ENCODE assay signal across 26 cellular contexts in the genomic region with DNA sequence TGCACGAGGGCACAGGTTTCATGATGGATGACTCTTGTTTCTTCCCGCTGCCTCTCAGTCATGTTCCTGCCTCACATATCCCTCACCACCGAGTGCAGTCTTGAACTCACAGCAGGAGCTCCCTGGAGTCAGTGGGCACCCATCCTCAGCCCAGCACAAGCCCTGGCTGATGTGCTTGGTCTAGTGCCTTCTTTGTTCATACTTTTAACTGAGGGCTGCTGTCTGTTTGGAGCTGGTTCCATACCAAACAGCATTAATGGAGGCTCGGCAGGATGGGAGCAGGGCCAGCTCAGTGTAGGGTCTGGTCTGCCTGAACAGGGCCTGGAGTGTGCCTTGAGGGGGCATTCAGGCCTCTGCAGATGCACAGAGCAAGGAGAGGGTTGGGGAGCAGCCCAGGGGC. TPM values are rescaled to one million over a fixed set of nuclear protein-coding genes. Genes with fewer than 3 reads are reported as not detected.
"Had no signal": no experiment of that assay in that cellular context is flagged by ENCODE, and none has a peak within 500 bp of the region (broad histone marks: within the 10 kb centered on the region; RNA-seq: fewer than 3 reads in every experiment).

No MANE protein-coding gene starts in this region.

- H3K4me1 Mint-ChIP-seq: natural killer cell; stimulated activated effector memory CD8-positive, alpha-beta T cell treated with anti-CD3 and anti-CD28 coated beads, Interleukin-12 subunit alpha, Interleukin-12 subunit beta, amount 100 ng/mL, for 72 hours had no signal

- H3K9me3 Mint-ChIP-seq: memory B cell; natural killer cell; stimulated activated effector memory CD8-positive, alpha-beta T cell treated with anti-CD3 and anti-CD28 coated beads, Interleukin-12 subunit alpha, Interleukin-12 subunit beta, amount 100 ng/mL, for 72 hours; type B pancreatic cell had no signal

- FAIRE-seq: endothelial cell of umbilical vein, keratinocyte, pancreas, small intestine had no signal

- DNase-seq: dermis blood vessel endothelial cell; effector memory CD4-positive, alpha-beta T cell; esophagus squamous epithelium; foreskin melanocyte; glutamatergic neuron; heart right ventricle; hippocampal formation; natural killer cell; pancreas; small intestine; stimulated activated CD4-positive, alpha-beta T cell treated with anti-CD3 and anti-CD28 coated beads, Interleukin-2, amount 100 ng/mL, for 24 hours; stimulated activated CD4-positive, alpha-beta T cell treated with anti-CD3 and anti-CD28 coated beads, Interleukin-4, amount 100 ng/mL, for 24 hours; stimulated activated naive CD4-positive, alpha-beta T cell treated with Interleukin-2 at 50 U/mL for 16 hours; stomach; thyroid gland had no signal

- H3K36me3 ChIP-seq: esophagus squamous epithelium, heart right ventricle, neutrophil, pancreas, prostate gland, right atrium auricular region, stomach, thyroid gland had no signal

- H3K27me3 ChIP-seq: pancreas, right atrium auricular region, thyroid gland had no signal

- H3K4me3 Mint-ChIP-seq: memory B cell; natural killer cell; stimulated activated effector memory CD8-positive, alpha-beta T cell treated with anti-CD3 and anti-CD28 coated beads, Interleukin-12 subunit alpha, Interleukin-12 subunit beta, amount 100 ng/mL, for 72 hours; type B pancreatic cell had no signal

- ATAC-seq: natural killer cell; stimulated activated effector memory CD8-positive, alpha-beta T cell treated with anti-CD3 and anti-CD28 coated beads, Interleukin-12 subunit alpha, Interleukin-12 subunit beta, amount 100 ng/mL, for 72 hours had no signal

- H3K27ac ChIP-seq: coronary artery, esophagus squamous epithelium, heart right ventricle, neutrophil, pancreas, prostate gland, right atrium auricular region, stomach, thyroid gland had no signal

- H3K27ac Mint-ChIP-seq: stimulated activated effector memory CD8-positive, alpha-beta T cell treated with anti-CD3 and anti-CD28 coated beads, Interleukin-12 subunit alpha, Interleukin-12 subunit beta, amount 100 ng/mL, for 72 hours; type B pancreatic cell had no signal

- H3K36me3 Mint-ChIP-seq: memory B cell, natural killer cell, type B pancreatic cell had no signal

- H3K9me3 ChIP-seq: esophagus squamous epithelium, heart right ventricle, neutrophil, pancreas, prostate gland, right atrium auricular region, stomach, thyroid gland had no signal

- H3K4me1 ChIP-seq: pancreas had no signal

- H3K4me3 ChIP-seq: coronary artery, esophagus squamous epithelium, heart right ventricle, lung, pancreas, prostate gland, right atrium auricular region, stomach, thyroid gland had no signal

RNA-seq across cellular contexts. Expression of a gene that starts 54.5 kb away (rescaled TPM):
- total RNA-seq: mononuclear cell, natural killer cell had no signal
- polyA plus RNA-seq: endothelial cell of umbilical vein had no signal
